ENCODE assay signal across 8 cellular contexts in the genomic region with DNA sequence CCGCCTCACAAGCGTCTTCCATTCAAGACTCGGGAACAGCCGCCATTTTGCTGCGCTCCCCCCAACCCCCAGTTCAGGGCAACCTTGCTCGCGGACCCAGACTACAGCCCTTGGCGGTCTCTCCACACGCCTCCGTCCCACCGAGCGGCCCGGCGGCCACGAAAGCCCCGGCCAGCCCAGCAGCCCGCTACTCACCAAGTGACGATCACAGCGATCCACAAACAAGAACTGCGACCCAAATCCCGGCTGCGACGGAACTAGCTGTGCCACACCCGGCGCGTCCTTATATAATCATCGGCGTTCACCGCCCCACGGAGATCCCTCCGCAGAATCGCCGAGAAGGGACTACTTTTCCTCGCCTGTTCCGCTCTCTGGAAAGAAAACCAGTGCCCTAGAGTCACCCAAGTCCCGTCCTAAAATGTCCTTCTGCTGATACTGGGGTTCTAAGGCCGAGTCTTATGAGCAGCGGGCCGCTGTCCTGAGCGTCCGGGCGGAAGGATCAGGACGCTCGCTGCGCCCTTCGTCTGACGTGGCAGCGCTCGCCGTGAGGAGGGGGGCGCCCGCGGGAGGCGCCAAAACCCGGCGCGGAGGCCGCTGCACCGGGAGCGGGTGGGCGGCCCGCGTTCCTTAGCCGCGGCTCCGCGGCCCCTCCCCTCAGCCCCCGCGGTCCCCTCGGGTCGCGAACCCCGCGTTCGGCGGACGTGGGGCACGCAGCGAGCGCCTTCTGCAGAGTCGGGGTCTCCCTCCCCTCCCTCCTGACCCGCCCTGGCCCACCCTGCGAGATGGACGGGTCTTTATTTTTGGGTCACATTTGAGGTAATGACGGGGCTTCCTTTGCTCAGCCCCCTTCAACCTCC. TPM values are rescaled to one million over a fixed set of nuclear protein-coding genes. Genes with fewer than 3 reads are reported as not detected.
A peak's percentile ranks its signal among the peaks of the same experiment; 100 is the strongest.
DNase-seq lines count a peak whose midpoint lies in the region; ATAC-seq and TF ChIP-seq lines count a peak whose summit lies in the region.

A gene (minus strand): TSS at position 259 of the 857 bp plus-strand sequence. CDS start 879 bp downstream, outside the sequence.

- DNase-seq in AG04449 (ENCODE audit: low read depth, low spot score) (no peak), IMR-90 (peak; percentile 92), NCI-H1105 (lab: John Stamatoyannopoulos, UW) (no peak)
- DNase-seq in activated CD8-positive, alpha-beta memory T cell treated with anti-CD3 and anti-CD28 coated beads, Interleukin-2, amount 50 U/mL, for 24 hours (ENCODE audit: extremely low read depth), result peak; percentile 76
- DNase-seq in naive thymus-derived CD4-positive, alpha-beta T cell, result peak; percentile 88 to 96 (median 91)
- peak; percentile 84 for DNase-seq in stimulated activated naive B cell treated with anti-CD40 and anti-IgM and Interleukin-4, amounts not matched to agents 10 μg/mL and 1 μg/mL and 100 μg/mL, for 72 hours

- TF ChIP-seq CTCF in AG04449 (IDR thresholded peaks at IDR 0.05; ENCODE audit: insufficient read depth, low read length, missing control alignments) (no peak), IMR-90 (conservative IDR thresholded peaks at IDR 0.05; ENCODE audit: low read depth, low read length) (no peak)

- H3K4me2 ChIP-seq in IMR-90 (ENCODE audit: low read depth, low read length), result peak within 1 kb of the TSS; percentile 98

- ATAC-seq in GM19455 (IDR thresholded peaks at IDR 0.05; ENCODE audit: unreplicated experiment) (peak; percentile 31), IMR-90 (ENCODE audit: low read depth) (peak; percentile 56), esophagus mucosa (peak; percentile 54)
- peak; percentile 67 for ATAC-seq in naive thymus-derived CD4-positive, alpha-beta T cell
- ATAC-seq in stimulated activated naive B cell treated with anti-CD40 and anti-IgM and Interleukin-4, amounts not matched to agents 10 μg/mL and 1 μg/mL and 100 μg/mL, for 72 hours (replicated peaks), result peak; percentile 10 to 32

- TF ChIP-seq POLR2A in IMR-90 (IDR thresholded peaks at IDR 0.05; ENCODE audit: low read depth, low read length), result peak; percentile 100

- no peaks in the 10 kb centered on the region for H3K9me3 ChIP-seq in IMR-90 (ENCODE audit: control insufficient read depth, insufficient read depth, low read length)
- H3K9me3 ChIP-seq in naive thymus-derived CD4-positive, alpha-beta T cell (ENCODE audit: control insufficient read depth in 2 of 3, low read length in 3 of 3), result no peaks in the 10 kb centered on the region

- peak within 1 kb of the TSS; percentile 100 for H2AK5ac ChIP-seq in IMR-90 (ENCODE audit: low read depth, low read length)

- peak within 1 kb of the TSS; percentile 100 for H4K91ac ChIP-seq in IMR-90 (ENCODE audit: insufficient read depth, low read depth, low read length)

- in situ Hi-C loops in IMR-90 (cut with MboI; ENCODE audit: low sequenced_read_pairs), result no loop called here

- H4K8ac ChIP-seq in IMR-90 (ENCODE audit: low read depth in 2 of 2, low read length in 2 of 2), result peak within 1 kb of the TSS; percentile 93 to 98

- peaks cover 14% of the 10 kb centered on the region for H3K4me1 ChIP-seq in IMR-90 (ENCODE audit: control insufficient read depth, insufficient read depth, low read length)
- H3K4me1 ChIP-seq in naive thymus-derived CD4-positive, alpha-beta T cell (ENCODE audit: control insufficient read depth in 2 of 2, insufficient read depth in 2 of 2, low read length in 2 of 2), result peaks cover 43 to 47% of the 10 kb centered on the region in 2 donors

- H2BK5ac ChIP-seq in IMR-90 (ENCODE audit: low read depth, low read length, poor library complexity, severe bottlenecking), result peak within 1 kb of the TSS; percentile 99

- H3K36me3 Mint-ChIP-seq in naive thymus-derived CD4-positive, alpha-beta T cell, result peaks cover 16 to 41% (median 33%) of the 10 kb centered on the region in 5 donors
- peaks cover 39 to 48% of the 10 kb centered on the region in 2 donors for H3K36me3 Mint-ChIP-seq in stimulated activated naive B cell treated with anti-CD40 and anti-IgM and Interleukin-4, amounts not matched to agents 10 μg/mL and 1 μg/mL and 100 μg/mL, for 72 hours

- POLR2A ChIA-PET in AG04449 (lab: Yijun Ruan, JAX) (interaction anchor here (0.6 to 3.4 kb wide), 13 partner anchors 8 to 526 kb away, joined by 3 to 52 read pairs (median 5); no protein-coding TSS in a partner anchor), IMR-90 (lab: Charles Lee; ENCODE audit: unreplicated experiment) (interaction anchor here (0.6 to 1.2 kb wide), 8 partner anchors 10 to 497 kb away, joined by 3 to 6 read pairs (median 4); no protein-coding TSS in a partner anchor)
- POLR2A ChIA-PET in naive thymus-derived CD4-positive, alpha-beta T cell (lab: Charles Lee), result interaction anchor here (0.6 to 17.1 kb wide), 15 partner anchors 9 to 943 kb away, joined by 3 to 764 read pairs (median 5); a partner anchor contains a TSS

- intact Hi-C loops in IMR-90 (cut with micrococcal nuclease), result loop anchor here (2.0 kb wide), 1 partner anchor 24 kb away; no protein-coding TSS in a partner anchor
- intact Hi-C loops in naive thymus-derived CD4-positive, alpha-beta T cell (cut with micrococcal nuclease), result loop anchor here (1.0 to 5.0 kb wide), 6 partner anchors 8 to 942 kb away; a partner anchor contains a TSS

- H2BK120ac ChIP-seq in IMR-90 (ENCODE audit: low read depth, low read length), result peak within 1 kb of the TSS; percentile 100

- H2AK9ac ChIP-seq in IMR-90 (replicated peaks; ENCODE audit: low read depth, low read length, poor library complexity), result peak within 1 kb of the TSS; percentile 99

- H2BK15ac ChIP-seq in IMR-90 (ENCODE audit: low read depth, low read length), result peak within 1 kb of the TSS; percentile 96

- H3K79me1 ChIP-seq in IMR-90 (ENCODE audit: low read depth in 1 of 2, low read length in 2 of 2), result peaks cover 7 to 36% of the 10 kb centered on the region in 2 experiments; a peak in 3 of 4 replicates

- TF ChIP-seq RAD21 in IMR-90 (IDR thresholded peaks at IDR 0.05; ENCODE audit: low read length), result no peak

- no peaks in the 10 kb centered on the region for H3K27me3 ChIP-seq in IMR-90 (ENCODE audit: control insufficient read depth, insufficient read depth, low read length)
- H3K27me3 ChIP-seq in naive thymus-derived CD4-positive, alpha-beta T cell (ENCODE audit: control insufficient read depth in 2 of 2, insufficient read depth in 2 of 2, low read length in 2 of 2), result no peaks in the 10 kb centered on the region

- CTCF ChIA-PET in AG04449 (lab: Yijun Ruan, JAX) (interaction anchor here (0.9 to 2.5 kb wide), 3 partner anchors 8 to 22 kb away, joined by 3 to 15 read pairs (median 6); no protein-coding TSS in a partner anchor), IMR-90 (lab: Yijun Ruan, JAX) (interaction anchor here (0.8 kb wide), 1 partner anchor 13 kb away, joined by 3 read pairs; no protein-coding TSS in a partner anchor)
- CTCF ChIA-PET in naive thymus-derived CD4-positive, alpha-beta T cell (lab: Charles Lee), result interaction anchor here (0.7 to 12.4 kb wide), 5 partner anchors 9 to 25 kb away, joined by 3 to 205 read pairs (median 8); no protein-coding TSS in a partner anchor

- peak within 1 kb of the TSS; percentile 100 for H3K56ac ChIP-seq in IMR-90 (ENCODE audit: extremely low read depth, insufficient read depth, low read length)

- peaks cover 46 to 96% (median 85%) of the 10 kb centered on the region in 7 donors for H3K4me1 Mint-ChIP-seq in naive thymus-derived CD4-positive, alpha-beta T cell
- peaks cover 66 to 86% of the 10 kb centered on the region in 2 donors for H3K4me1 Mint-ChIP-seq in stimulated activated naive B cell treated with anti-CD40 and anti-IgM and Interleukin-4, amounts not matched to agents 10 μg/mL and 1 μg/mL and 100 μg/mL, for 72 hours

- H3K4me3 ChIP-seq in AG04449 (ENCODE audit: low read depth, low read length) (peak within 1 kb of the TSS; percentile 94), IMR-90 (ENCODE audit: insufficient read depth, low read depth, low read length) (peak within 1 kb of the TSS; percentile 69)
- H3K4me3 ChIP-seq in naive thymus-derived CD4-positive, alpha-beta T cell (ENCODE audit: low read length), result peak within 1 kb of the TSS; percentile 100

- H3K36me3 ChIP-seq in IMR-90 (ENCODE audit: control insufficient read depth, insufficient read depth, low read length), result peaks cover 25% of the 10 kb centered on the region
- H3K36me3 ChIP-seq in naive thymus-derived CD4-positive, alpha-beta T cell (ENCODE audit: control insufficient read depth in 2 of 3, insufficient read depth in 3 of 3, low read length in 3 of 3), result peaks cover 7 to 25% (median 8%) of the 10 kb centered on the region in 3 experiments

- peak within 1 kb of the TSS; percentile 99 for H3K9ac ChIP-seq in IMR-90 (ENCODE audit: low read depth, low read length)

- peak within 1 kb of the TSS; percentile 99 for H2AFZ ChIP-seq in IMR-90 (replicated peaks; ENCODE audit: low read length, poor library complexity)

- peaks cover 0 to 28% (median 0%) of the 10 kb centered on the region in 11 donors for H3K9me3 Mint-ChIP-seq in naive thymus-derived CD4-positive, alpha-beta T cell
- H3K9me3 Mint-ChIP-seq in stimulated activated naive B cell treated with anti-CD40 and anti-IgM and Interleukin-4, amounts not matched to agents 10 μg/mL and 1 μg/mL and 100 μg/mL, for 72 hours, result no peaks in the 10 kb centered on the region

- H3K27ac ChIP-seq in IMR-90 (ENCODE audit: insufficient read depth, low read length), result peak within 1 kb of the TSS; percentile 99
- H3K27ac ChIP-seq in naive thymus-derived CD4-positive, alpha-beta T cell (ENCODE audit: low read depth, low read length), result peak within 1 kb of the TSS; percentile 92

- H3K4ac ChIP-seq in IMR-90 (ENCODE audit: low read depth, low read length), result peak within 1 kb of the TSS; percentile 100

- peaks cover 47% of the 10 kb centered on the region for H4K20me1 ChIP-seq in IMR-90 (ENCODE audit: insufficient read depth, low read length)

- H3K18ac ChIP-seq in IMR-90 (ENCODE audit: low read depth, low read length), result peak within 1 kb of the TSS; percentile 99

- H3K4me3 Mint-ChIP-seq in naive thymus-derived CD4-positive, alpha-beta T cell, result peak within 1 kb of the TSS; percentile 93 to 100 (median 100)
- H3K4me3 Mint-ChIP-seq in stimulated activated naive B cell treated with anti-CD40 and anti-IgM and Interleukin-4, amounts not matched to agents 10 μg/mL and 1 μg/mL and 100 μg/mL, for 72 hours, result peak within 1 kb of the TSS; percentile 89 to 93

- peak within 1 kb of the TSS; percentile 98 for H2BK20ac ChIP-seq in IMR-90 (ENCODE audit: low read depth, low read length)

- dilution Hi-C loops in IMR-90 (cut with HindIII; ENCODE audit: low sequenced_read_pairs, unreplicated experiment), result no loop called here

- peak within 1 kb of the TSS; percentile 99 for H4K5ac ChIP-seq in IMR-90 (ENCODE audit: low read depth, low read length)

- peak within 1 kb of the TSS; percentile 99 to 100 (median 100) for H3K27ac Mint-ChIP-seq in naive thymus-derived CD4-positive, alpha-beta T cell
- H3K27ac Mint-ChIP-seq in stimulated activated naive B cell treated with anti-CD40 and anti-IgM and Interleukin-4, amounts not matched to agents 10 μg/mL and 1 μg/mL and 100 μg/mL, for 72 hours, result peak within 1 kb of the TSS; percentile 99

- WGBS in IMR-90 (ENCODE audit: extremely low coverage in 2 of 2, insufficient read length in 1 of 2), 2 experiments, result 0% methylated on average over 17 of the region's 85 CpGs; no CpG with 5 or more reads in 1 of the 2 experiments

- H3K14ac ChIP-seq in IMR-90 (replicated peaks; ENCODE audit: low read depth, low read length), result peak within 1 kb of the TSS; percentile 100

- H3K23ac ChIP-seq in IMR-90 (ENCODE audit: low read depth, low read length), result peak within 1 kb of the TSS; percentile 100

- H3K27me3 Mint-ChIP-seq in naive thymus-derived CD4-positive, alpha-beta T cell, result peaks cover 0 to 13% (median 0%) of the 10 kb centered on the region in 5 donors
- peaks cover 0 to 4% of the 10 kb centered on the region in 2 donors for H3K27me3 Mint-ChIP-seq in stimulated activated naive B cell treated with anti-CD40 and anti-IgM and Interleukin-4, amounts not matched to agents 10 μg/mL and 1 μg/mL and 100 μg/mL, for 72 hours

- BruUV-seq in IMR-90 (replicated peaks; lab: Mats Ljungman, UMichigan), result no TSS peak

- peaks cover 21% of the 10 kb centered on the region for H3K9me1 ChIP-seq in IMR-90 (ENCODE audit: insufficient read depth, low read length)

RNA-seq across cellular contexts. Expression of the gene that starts here (rescaled TPM):
- total RNA-seq in IMR-90 (2012; rRNA removed), result 2,742 and 4,320 TPM in 2 replicates
- polyA plus RNA-seq in IMR-90 (2012; rRNA removed), result 2,042 and 2,259 TPM in 2 replicates
- 1,014 and 1,274 TPM in 2 replicates for polyA plus RNA-seq in IMR-90 (2012; cell fraction: cytosol; rRNA removed)
- polyA plus RNA-seq in IMR-90 (2012; cell fraction: nucleus; rRNA removed; ENCODE audit: low replicate concordance), result 915 and 1,106 TPM in 2 replicates
- 1,223 TPM for total RNA-seq in esophagus mucosa
- 1,000 to 10,000 TPM in 1 of 5 experiments, 100 to 1,000 TPM in 4; 753 to 1,510 (median 913) TPM for total RNA-seq in naive thymus-derived CD4-positive, alpha-beta T cell
- polyA plus RNA-seq in naive thymus-derived CD4-positive, alpha-beta T cell, result 1,000 to 10,000 TPM; 1,135 to 1,865 TPM

Comparison
In these comparisons a context has a peak if more than half of its experiments do, and no peak if none do; other contexts are left out.
1. DNase-seq: peak in IMR-90 (single experiment), activated CD8-positive, alpha-beta memory T cell treated with anti-CD3 and anti-CD28 coated beads, Interleukin-2, amount 50 U/mL, for 24 hours (single experiment), naive thymus-derived CD4-positive, alpha-beta T cell (9 of 9) and stimulated activated naive B cell treated with anti-CD40 and anti-IgM and Interleukin-4, amounts not matched to agents 10 μg/mL and 1 μg/mL and 100 μg/mL, for 72 hours (single experiment); none in AG04449 (single experiment) and NCI-H1105 (single experiment).
2. Peak in every context shown above with its lines, with median percentiles within 50 percentile points of each other: H3K4me3 ChIP-seq and ATAC-seq.